In genomic region chr5:54514269-54514668, GRCh38 we compare ENCODE assay signal across 14 cellular contexts. TPM values are rescaled to one million over a fixed set of nuclear protein-coding genes. Genes with fewer than 3 reads are reported as not detected.
DNase-seq lines count a peak whose midpoint lies in the region; ATAC-seq and TF ChIP-seq lines count a peak whose summit lies in the region.
"Had no signal": no experiment of that assay in that cellular context is flagged by ENCODE, and none has a peak within 500 bp of the region (broad histone marks: within the 10 kb centered on the region; RNA-seq: fewer than 3 reads in every experiment).

No MANE protein-coding gene starts in this region.

- ATAC-seq in left lobe of liver = peak; percentile 36
- no peak for ATAC-seq in HG03280 (IDR thresholded peaks at IDR 0.05; ENCODE audit: unreplicated experiment)
- ATAC-seq in stimulated activated naive CD8-positive, alpha-beta T cell treated with anti-CD3 and anti-CD28 coated beads, Interleukin-15, Interleukin-2, amounts not matched to agents 100 U/mL and 50 U/mL, for 24 hours = no peak

- peaks cover 10% of the 10 kb centered on the region for H3K36me3 ChIP-seq in SK-N-MC (ENCODE audit: insufficient read depth, low read length)
- H3K36me3 ChIP-seq: adrenal gland, Peyer's patch had no signal

- H3K27ac ChIP-seq in SK-N-MC = peak overlapping the region; percentile 98
- H3K27ac ChIP-seq: adrenal gland, Peyer's patch had no signal

- TF ChIP-seq CTCF in GM10248 (IDR thresholded peaks at IDR 0.05; ENCODE audit: control extremely low read depth, extremely low read depth, low read depth, missing control alignments) = no peak

- POLR2A ChIA-PET in GM10248 (lab: Yijun Ruan, JAX) = no interaction called here

- CTCF ChIA-PET in GM10248 (lab: Yijun Ruan, JAX) = interaction anchor here (1.4 kb wide), 1 partner anchor 330 kb away, joined by 7 read pairs; no protein-coding TSS in a partner anchor

- peak overlapping the region; percentile 63 for H3K9ac ChIP-seq in SK-N-MC (ENCODE audit: insufficient read length)

- peak; percentile 36 to 63 for DNase-seq in AML-193 (lab: John Stamatoyannopoulos, UW)
- peak; percentile 26 for DNase-seq in HT-29 (ENCODE audit: low spot score)
- no peak for DNase-seq in SK-N-MC (ENCODE audit: low read depth, low spot score)
- no peak for DNase-seq in left lobe of liver (ENCODE audit: low spot score)
- no peak for DNase-seq in stimulated activated naive CD8-positive, alpha-beta T cell treated with anti-CD3 and anti-CD28 coated beads, Interleukin-15, Interleukin-2, amounts not matched to agents 100 U/mL and 50 U/mL, for 24 hours
- no peak for DNase-seq in GM10248 (ENCODE audit: extremely low spot score)
- no peak for DNase-seq in foreskin melanocyte
- DNase-seq: activated CD8-positive, alpha-beta memory T cell treated with anti-CD3 and anti-CD28 coated beads, Interleukin-2, amount 50 U/mL, for 48 hours; dermis blood vessel endothelial cell; nucleus accumbens; Peyer's patch; stimulated activated CD8-positive, alpha-beta memory T cell treated with anti-CD3 and anti-CD28 coated beads, Interleukin-4, amount 100 ng/mL, for 48 hours had no signal

- H3K9me3 ChIP-seq in SK-N-MC (ENCODE audit: low read depth, low read length) = no peaks in the 10 kb centered on the region
- H3K9me3 ChIP-seq: adrenal gland, Peyer's patch had no signal

- peak overlapping the region; percentile 78 for H3K4me3 ChIP-seq in SK-N-MC
- H3K4me3 ChIP-seq: adrenal gland, Peyer's patch had no signal

RNA-seq across cellular contexts. Expression of gene SNX18, which starts 3.3 kb away (rescaled TPM):
- 36.1 and 40.4 TPM in 2 replicates for total RNA-seq in HT-29 (2014; rRNA removed; shearing (Covaris generic))
- total RNA-seq in left lobe of liver = 22.3 TPM

RNA-seq across cellular contexts. Expression of gene HSPB3, which starts 58.8 kb away (rescaled TPM):
- not detected in 2 replicates for total RNA-seq in HT-29 (2014; rRNA removed; shearing (Covaris generic))
- total RNA-seq in left lobe of liver = not detected
- total RNA-seq: adrenal gland, dermis blood vessel endothelial cell, Peyer's patch had no signal

Comparison
In these comparisons a context has a peak if more than half of its experiments do, and no peak if none do; other contexts are left out.
1. DNase-seq: peak in AML-193 (2 of 2) and HT-29 (single experiment); none in SK-N-MC (single experiment), left lobe of liver (single experiment), stimulated activated naive CD8-positive, alpha-beta T cell treated with anti-CD3 and anti-CD28 coated beads, Interleukin-15, Interleukin-2, amounts not matched to agents 100 U/mL and 50 U/mL, for 24 hours (single experiment), GM10248 (single experiment) and foreskin melanocyte (single experiment).